Comparison of ENCODE assay signal across 8 cellular contexts in genomic region chr19:30649934-30650614, GRCh38.
DNase-seq lines count a peak whose midpoint lies in the region; ATAC-seq, FAIRE-seq and TF ChIP-seq lines count a peak whose summit lies in the region.

No MANE protein-coding gene starts in this region.

- SMC1A ChIA-PET in GM12878 (lab: Charles Lee; ENCODE audit: uncharacterized antibody, unreplicated experiment), result interaction anchor here (0.7 to 1.1 kb wide), 2 partner anchors 920 to 1022 kb away, joined by 3 read pairs; no protein-coding TSS in a partner anchor

- H3K4me1 ChIP-seq in GM12878 (ENCODE audit: control insufficient read depth, insufficient read depth, low read length), result no peaks in the 10 kb centered on the region
- no peaks in the 10 kb centered on the region for H3K4me1 ChIP-seq in keratinocyte (ENCODE audit: control insufficient read depth, extremely low read depth, insufficient read depth, low read length)

- no peak overlapping the region for H3K27ac Mint-ChIP-seq in Calu3 (ENCODE audit: unreplicated experiment)

- TF ChIP-seq EP300 in GM12878 (IDR thresholded peaks at IDR 0.05; ENCODE audit: borderline replicate concordance in 1 of 2, control insufficient read depth in 1 of 2, low read depth in 2 of 2, low read length in 2 of 2), result no peak

- H4K20me1 ChIP-seq in GM12878 (ENCODE audit: control insufficient read depth, insufficient read depth) (no peaks in the 10 kb centered on the region), keratinocyte (ENCODE audit: control insufficient read depth, extremely low read depth, insufficient read depth, low read length) (no peaks in the 10 kb centered on the region)

- no peak overlapping the region for H3K27ac ChIP-seq in GM12878 (ENCODE audit: control insufficient read depth, insufficient read depth)
- no peak overlapping the region for H3K27ac ChIP-seq in keratinocyte (ENCODE audit: control insufficient read depth, insufficient read depth, low read length)

- peak; percentile 68 for FAIRE-seq in H54 (lab: Jason Lieb, UNC)
- peak; percentile 76 for FAIRE-seq in GM12878 (lab: Jason Lieb, UNC)
- no peak for FAIRE-seq in keratinocyte (lab: Jason Lieb, UNC)

- intact Hi-C loops in Calu3 (cut with micrococcal nuclease; ENCODE audit: unreplicated experiment) (loop anchor here (5.0 kb wide), 1 partner anchor 918 kb away; no protein-coding TSS in a partner anchor), GM12878 (cut with micrococcal nuclease; ENCODE audit: unreplicated experiment) (loop anchor here (1.0 to 10.0 kb wide), 4 partner anchors 425 to 920 kb away; no protein-coding TSS in a partner anchor)

- peaks cover 33% of the 10 kb centered on the region for H3K27me3 Mint-ChIP-seq in Calu3 (ENCODE audit: unreplicated experiment)

- WGBS in GM12878 (ENCODE audit: insufficient coverage, insufficient replicate concordance, low lambda C conversion rate, missing lambda C conversion rate), result 2% methylated on average over 9 of the region's 9 CpGs

- H2AFZ ChIP-seq in GM12878 (ENCODE audit: control insufficient read depth, low read depth, low read length) (no peak overlapping the region), keratinocyte (ENCODE audit: control insufficient read depth, low read length) (no peak overlapping the region)

- H3K9me3 ChIP-seq in GM12878 (replicated peaks; ENCODE audit: control insufficient read depth, insufficient read depth, low read length), result no peaks in the 10 kb centered on the region
- no peaks in the 10 kb centered on the region for H3K9me3 ChIP-seq in keratinocyte (ENCODE audit: control insufficient read depth, low read depth, low read length)

- dilution Hi-C loops in keratinocyte (cut with MboI; ENCODE audit: extremely low pct_ligation_motif_present, low sequenced_read_pairs), result loop anchor here (10.0 kb wide), 1 partner anchor 905 kb away; no protein-coding TSS in a partner anchor

- no peaks in the 10 kb centered on the region for H3K9me3 Mint-ChIP-seq in Calu3 (ENCODE audit: low read depth, unreplicated experiment)

- in situ Hi-C loops in GM12878 (cut with MboI), result loop anchor here (5.0 to 10.0 kb wide), 3 partner anchors 765 to 918 kb away; no protein-coding TSS in a partner anchor

- DNase-seq in Calu3 (peak; percentile 41), H54 (ENCODE audit: insufficient read length, low spot score) (peak; percentile 40), NCI-H82 treated with DMSO at 0.1 percent for 48 hours (lab: John Stamatoyannopoulos, UW; ENCODE audit: unreplicated experiment) (peak; percentile 45), GM12878 (ENCODE audit: low read depth, low spot score) (peak; percentile 24), keratinocyte (ENCODE audit: low read depth, low spot score) (no peak), superior temporal gyrus (ENCODE audit: extremely low spot score) (peak; percentile 93)
- no peak for DNase-seq in activated CD4-positive, CD25-positive, alpha-beta regulatory T cell (lab: John Stamatoyannopoulos, UW)

- H3K9me1 ChIP-seq in keratinocyte (ENCODE audit: control insufficient read depth, extremely low read depth, insufficient read depth, low read length), result no peaks in the 10 kb centered on the region

- H3K4me1 Mint-ChIP-seq in Calu3 (ENCODE audit: low read depth, unreplicated experiment), result no peaks in the 10 kb centered on the region

- H3K9ac ChIP-seq in GM12878 (ENCODE audit: control insufficient read depth, insufficient read depth, low read length) (no peak overlapping the region), keratinocyte (ENCODE audit: control insufficient read depth, extremely low read depth, insufficient read depth, low read length) (no peak overlapping the region)

- H3K36me3 Mint-ChIP-seq in Calu3 (ENCODE audit: insufficient read depth, unreplicated experiment), result no peaks in the 10 kb centered on the region

- no TSS peak for BruUV-seq in Calu3 (replicated peaks; lab: Mats Ljungman, UMichigan)
- no TSS peak for BruUV-seq in GM12878 (replicated peaks; lab: Mats Ljungman, UMichigan)

- peak; percentile 86 for TF ChIP-seq RAD21 in GM12878 (IDR thresholded peaks at IDR 0.05; ENCODE audit: insufficient read depth, low read depth, low read length)

- POLR2A ChIA-PET in GM12878 (lab: Charles Lee), result no interaction called here

- peak; percentile 68 for ATAC-seq in GM12878
- no peak for ATAC-seq in GM21447 (IDR thresholded peaks at IDR 0.05; ENCODE audit: unreplicated experiment)

- no peak overlapping the region for H3K4me2 ChIP-seq in GM12878 (ENCODE audit: control insufficient read depth, insufficient read depth)
- no peak overlapping the region for H3K4me2 ChIP-seq in keratinocyte (ENCODE audit: control insufficient read depth, extremely low read depth, insufficient read depth, low read depth, low read length)

- H3K27me3 ChIP-seq in GM12878 (replicated peaks in 1 of 2; ENCODE audit: control insufficient read depth in 2 of 2, insufficient read depth in 2 of 2, low read length in 1 of 2) (no peaks in the 10 kb centered on the region), keratinocyte (ENCODE audit: control insufficient read depth, extremely low read depth, insufficient read depth, low read length) (no peaks in the 10 kb centered on the region)

- TF ChIP-seq CTCF in Calu3 (IDR thresholded peaks at IDR 0.05; ENCODE audit: unreplicated experiment), result peak; percentile 58
- TF ChIP-seq CTCF in GM12878 (IDR thresholded peaks at IDR 0.05 in 2 of 3, conservative IDR thresholded peaks at IDR 0.05 in 1 of 3; ENCODE audit: control insufficient read depth in 2 of 3, extremely low read depth in 1 of 3, insufficient read depth in 1 of 3, low read depth in 3 of 3, low read length in 3 of 3), result peak; percentile 74 to 86 (median 80)
- TF ChIP-seq CTCF in keratinocyte (optimal IDR thresholded peaks at IDR 0.05 in 1 of 3, IDR thresholded peaks at IDR 0.05 in 1 of 3, conservative IDR thresholded peaks at IDR 0.05 in 1 of 3; ENCODE audit: extremely low read depth in 1 of 3, insufficient read depth in 2 of 3, low read length in 3 of 3), result peak; percentile 69 to 86 (median 75)

- H3K4me3 ChIP-seq in GM12878 (no peak overlapping the region), keratinocyte (ENCODE audit: control insufficient read depth in 2 of 3, extremely low read depth in 1 of 3, insufficient read depth in 2 of 3, low read depth in 1 of 3, low read length in 3 of 3) (no peak overlapping the region)

- H3K36me3 ChIP-seq in GM12878 (ENCODE audit: control insufficient read depth in 2 of 2, insufficient read depth in 2 of 2, low read length in 1 of 2), result no peaks in the 10 kb centered on the region
- H3K36me3 ChIP-seq in keratinocyte (ENCODE audit: control insufficient read depth in 2 of 2, extremely low read depth in 1 of 2, insufficient read depth in 2 of 2, low read length in 2 of 2), result no peaks in the 10 kb centered on the region

- CTCF ChIA-PET in Calu3 (lab: Charles Lee), result interaction anchor here (0.7 to 0.8 kb wide), 2 partner anchors 9 to 792 kb away, joined by 3 read pairs; no protein-coding TSS in a partner anchor
- CTCF ChIA-PET in GM12878 (lab: Yijun Ruan, JAX), result interaction anchor here (0.6 to 2.8 kb wide), 6 partner anchors 9 to 920 kb away, joined by 3 to 16 read pairs (median 4); no protein-coding TSS in a partner anchor

- TF ChIP-seq POLR2A in H54 (IDR thresholded peaks at IDR 0.05; ENCODE audit: low read depth, low read length) (no peak), GM12878 (IDR thresholded peaks at IDR 0.05; ENCODE audit: low read depth, low read length) (no peak)

- H3K79me2 ChIP-seq in GM12878 (ENCODE audit: control insufficient read depth, insufficient read depth, low read length), result no peaks in the 10 kb centered on the region
- no peaks in the 10 kb centered on the region for H3K79me2 ChIP-seq in keratinocyte (ENCODE audit: control insufficient read depth, insufficient read depth, low read length)

- RAD21 ChIA-PET in GM12878 (lab: Charles Lee; ENCODE audit: unreplicated experiment), result no interaction called here

- no peak overlapping the region for H3K4me3 Mint-ChIP-seq in Calu3 (ENCODE audit: low read depth, unreplicated experiment)

TF ChIP-seq in GM12878, 131 proteins besides CTCF, POLR2A, EP300 and RAD21:
- no peak for TF ChIP-seq SREBF2 (IDR thresholded peaks at IDR 0.05; ENCODE audit: low read length)
- no peak for TF ChIP-seq MYC (IDR thresholded peaks at IDR 0.05; ENCODE audit: insufficient read depth, insufficient read length, insufficient replicate concordance, low read length, severe bottlenecking)
- peak; percentile 61; the same call in 1 of the 2 replicates for TF ChIP-seq SMC3 (IDR thresholded peaks at IDR 0.05; ENCODE audit: borderline replicate concordance, low read length)

Comparison
In these comparisons a context has a peak if more than half of its experiments do, and no peak if none do; other contexts are left out.
1. DNase-seq: peak in Calu3 (single experiment), H54 (single experiment), NCI-H82 treated with DMSO at 0.1 percent for 48 hours (single experiment), GM12878 (single experiment) and superior temporal gyrus (single experiment); none in keratinocyte (single experiment) and activated CD4-positive, CD25-positive, alpha-beta regulatory T cell (0 of 4).
2. Peak in every context shown above with its lines, with median percentiles within 50 percentile points of each other: CTCF ChIP-seq.